In genomic region chr10:103210262-103210661, GRCh38 we compare ENCODE assay signal across 1 cellular context. TPM values are rescaled to one million over a fixed set of nuclear protein-coding genes. Genes with fewer than 3 reads are reported as not detected.
"Had no signal": no experiment of that assay in that cellular context is flagged by ENCODE, and none has a peak within 500 bp of the region (broad histone marks: within the 10 kb centered on the region; RNA-seq: fewer than 3 reads in every experiment).

No MANE protein-coding gene starts in this region.

RNA-seq across cellular contexts. Expression of gene RPEL1, which starts 35.4 kb away (rescaled TPM):
- total RNA-seq: GM12878 had no signal
